In genomic region chr12:8644345-8645248, GRCh38 we compare ENCODE assay signal across 9 cellular contexts. TPM values are rescaled to one million over a fixed set of nuclear protein-coding genes. Genes with fewer than 3 reads are reported as not detected.
DNase-seq lines count a peak whose midpoint lies in the region; ATAC-seq and TF ChIP-seq lines count a peak whose summit lies in the region.
"Had no signal": no experiment of that assay in that cellular context is flagged by ENCODE, and none has a peak within 500 bp of the region (broad histone marks: within the 10 kb centered on the region; RNA-seq: fewer than 3 reads in every experiment).

No MANE protein-coding gene starts in this region.

- H3K27ac ChIP-seq in body of pancreas = no peak overlapping the region
- H3K27ac ChIP-seq: SJCRH30 had no signal

- WGBS in body of pancreas, 2 donors = 30 to 33% methylated on average over 5 of the region's 5 CpGs

- no peak for TF ChIP-seq POLR2A in body of pancreas (IDR thresholded peaks at IDR 0.05)

- H3K36me3 ChIP-seq in body of pancreas (replicated peaks in 1 of 2; ENCODE audit: insufficient read depth in 1 of 2, low read depth in 2 of 2) = no peaks in the 10 kb centered on the region
- H3K36me3 ChIP-seq: SJCRH30 had no signal

- no peaks in the 10 kb centered on the region for H3K4me1 ChIP-seq in body of pancreas

- ATAC-seq in GM19328 (IDR thresholded peaks at IDR 0.05; ENCODE audit: unreplicated experiment) (peak; percentile 56), HG03039 (IDR thresholded peaks at IDR 0.05; ENCODE audit: unreplicated experiment) (peak; percentile 47), body of pancreas (no peak)

- no peak for TF ChIP-seq CTCF in body of pancreas (IDR thresholded peaks at IDR 0.05)

- H3K4me3 ChIP-seq in body of pancreas = no peak overlapping the region
- H3K4me3 ChIP-seq: SJCRH30 had no signal

- intact Hi-C loops in body of pancreas (cut with DNase I) = no loop called here

- DNase-seq in T-helper 9 cell (peak; percentile 8), kidney tubule cell (ENCODE audit: low spot score) (peak; percentile 11), dedifferentiated amniotic fluid mesenchymal stem cell (ENCODE audit: extremely low spot score) (no peak), GDM1 (lab: John Stamatoyannopoulos, UW) (no peak), body of pancreas (no peak), ecto neural progenitor cell (ENCODE audit: low spot score) (no peak)

- no peaks in the 10 kb centered on the region for H3K9me3 ChIP-seq in body of pancreas
- H3K9me3 ChIP-seq: SJCRH30 had no signal

- H3K27me3 ChIP-seq in body of pancreas = no peaks in the 10 kb centered on the region
- H3K27me3 ChIP-seq: SJCRH30 had no signal

RNA-seq across cellular contexts. Expression of gene MFAP5, which starts 18.0 kb away (rescaled TPM):
- total RNA-seq in body of pancreas = 10 to 100 TPM; 17.9 to 33.0 TPM
- total RNA-seq: SJCRH30 had no signal

RNA-seq across cellular contexts. Expression of gene AICDA, which starts 31.9 kb away (rescaled TPM):
- not detected for total RNA-seq in body of pancreas
- total RNA-seq: SJCRH30 had no signal

RNA-seq across cellular contexts. Expression of gene RIMKLB, which starts 53.2 kb away (rescaled TPM):
- total RNA-seq in body of pancreas = 10 to 100 TPM; 18.1 to 19.5 TPM

Comparison
In these comparisons a context has a peak if more than half of its experiments do, and no peak if none do; other contexts are left out.
1. DNase-seq: peak in T-helper 9 cell (single experiment) and kidney tubule cell (single experiment); none in dedifferentiated amniotic fluid mesenchymal stem cell (single experiment), GDM1 (single experiment), body of pancreas (0 of 4) and ecto neural progenitor cell (single experiment).